ENCODE assay signal across 11 cellular contexts in the genomic region with DNA sequence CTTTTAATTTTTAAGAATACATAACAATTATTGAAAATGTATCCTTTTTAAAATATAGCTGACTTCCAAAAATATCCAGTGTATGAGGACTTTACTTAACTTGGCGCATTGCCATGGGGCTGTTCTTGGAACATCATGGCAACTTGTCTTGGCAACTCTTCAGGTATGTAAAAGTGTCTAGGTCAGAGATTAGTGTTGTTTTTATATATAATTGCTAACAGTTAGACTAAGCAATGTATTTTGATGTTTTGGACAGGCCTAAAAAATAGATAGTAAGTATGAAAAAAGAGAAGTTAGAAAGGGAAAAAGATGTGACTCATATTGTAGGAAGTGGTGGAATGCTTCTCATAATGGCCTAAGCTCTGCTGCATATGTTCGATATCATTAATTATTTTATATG.
DNase-seq lines count a peak whose midpoint lies in the region; ATAC-seq and TF ChIP-seq lines count a peak whose summit lies in the region.
"Had no signal": no experiment of that assay in that cellular context is flagged by ENCODE, and none has a peak within 500 bp of the region (broad histone marks: within the 10 kb centered on the region; RNA-seq: fewer than 3 reads in every experiment).

No MANE protein-coding gene starts in this region.

- no peak overlapping the region for H3K4me3 Mint-ChIP-seq in osteocyte (ENCODE audit: unreplicated experiment)
- H3K4me3 Mint-ChIP-seq: stimulated activated effector memory CD8-positive, alpha-beta T cell treated with anti-CD3 and anti-CD28 coated beads, Interleukin-12 subunit alpha, Interleukin-12 subunit beta, amount 100 ng/mL, for 72 hours had no signal

- TF ChIP-seq CTCF in osteocyte (IDR thresholded peaks at IDR 0.05) = no peak

- no peaks in the 10 kb centered on the region for H3K9me3 Mint-ChIP-seq in osteocyte (ENCODE audit: unreplicated experiment)
- H3K9me3 Mint-ChIP-seq: stimulated activated effector memory CD8-positive, alpha-beta T cell treated with anti-CD3 and anti-CD28 coated beads, Interleukin-12 subunit alpha, Interleukin-12 subunit beta, amount 100 ng/mL, for 72 hours had no signal

- H3K27ac Mint-ChIP-seq in osteocyte (ENCODE audit: unreplicated experiment) = peak overlapping the region; percentile 87
- H3K27ac Mint-ChIP-seq: stimulated activated effector memory CD8-positive, alpha-beta T cell treated with anti-CD3 and anti-CD28 coated beads, Interleukin-12 subunit alpha, Interleukin-12 subunit beta, amount 100 ng/mL, for 72 hours had no signal

- ATAC-seq in GM19463 (IDR thresholded peaks at IDR 0.05; ENCODE audit: unreplicated experiment) (no peak), GM18873 (IDR thresholded peaks at IDR 0.05; ENCODE audit: low FRiP score, unreplicated experiment) (no peak)
- ATAC-seq: stimulated activated effector memory CD8-positive, alpha-beta T cell treated with anti-CD3 and anti-CD28 coated beads, Interleukin-12 subunit alpha, Interleukin-12 subunit beta, amount 100 ng/mL, for 72 hours had no signal

- peaks cover 23% of the 10 kb centered on the region for H3K36me3 Mint-ChIP-seq in osteocyte (ENCODE audit: unreplicated experiment)

- H3K4me1 Mint-ChIP-seq in osteocyte (ENCODE audit: unreplicated experiment) = peaks cover 28% of the 10 kb centered on the region

- DNase-seq in GM04504 (ENCODE audit: low read depth) = peak; percentile 24
- peak; percentile 5 for DNase-seq in NCI-H446 treated with DMSO at 0.1 percent for 48 hours (lab: John Stamatoyannopoulos, UW)
- DNase-seq in dermis microvascular lymphatic vessel endothelial cell (ENCODE audit: low read depth in 2 of 2) = peak; percentile 4 to 65
- no peak for DNase-seq in osteocyte (ENCODE audit: extremely low spot score, unreplicated experiment)
- DNase-seq in NCI-H345 treated with DMSO at 0.1 percent for 48 hours (lab: John Stamatoyannopoulos, UW; ENCODE audit: unreplicated experiment) = no peak
- DNase-seq: activated naive CD4-positive, alpha-beta T cell; hypothalamus; NCI-H2227 treated with DMSO at 0.1 percent for 48 hours had no signal

- no peaks in the 10 kb centered on the region for H3K27me3 Mint-ChIP-seq in osteocyte (ENCODE audit: unreplicated experiment)

Comparison
In these comparisons a context has a peak if more than half of its experiments do, and no peak if none do; other contexts are left out.
1. DNase-seq: peak in GM04504 (single experiment), NCI-H446 treated with DMSO at 0.1 percent for 48 hours (single experiment) and dermis microvascular lymphatic vessel endothelial cell (2 of 2); none in osteocyte (single experiment) and NCI-H345 treated with DMSO at 0.1 percent for 48 hours (single experiment).